18 cellular contexts compared by ENCODE assay signal in the genomic region with DNA sequence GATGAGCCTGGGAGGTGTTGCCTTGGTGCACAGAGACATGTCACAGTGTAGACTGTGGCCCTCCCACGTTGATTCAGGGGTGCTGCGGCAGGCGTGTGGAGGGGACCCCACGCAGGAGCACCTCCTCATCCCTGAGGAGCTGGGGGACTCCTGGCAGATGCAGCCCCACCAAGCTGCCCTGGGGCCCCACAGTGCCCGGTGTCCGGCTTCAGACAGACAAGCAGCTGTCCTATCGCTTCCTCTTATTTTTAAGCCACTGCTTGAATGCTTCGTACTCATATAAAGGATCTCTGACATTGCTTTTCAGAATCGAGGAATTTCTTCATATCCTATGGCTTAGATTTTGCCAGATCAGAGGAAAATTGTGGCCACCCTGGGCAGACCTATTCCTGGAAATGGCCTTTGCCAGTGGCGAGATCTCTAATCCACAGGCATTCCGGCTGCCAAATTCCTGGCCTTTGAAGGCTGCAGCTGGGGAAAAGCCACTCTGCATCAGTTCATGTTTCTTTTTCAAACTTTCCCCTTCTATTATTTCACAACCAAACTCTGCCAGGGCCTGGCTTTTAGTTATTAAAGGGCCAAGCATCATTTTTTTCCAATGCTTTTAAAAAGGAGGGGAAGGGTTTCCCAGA.
DNase-seq lines count a peak whose midpoint lies in the region; ATAC-seq and TF ChIP-seq lines count a peak whose summit lies in the region.
"Had no signal": no experiment of that assay in that cellular context is flagged by ENCODE, and none has a peak within 500 bp of the region (broad histone marks: within the 10 kb centered on the region; RNA-seq: fewer than 3 reads in every experiment).

No MANE protein-coding gene starts in this region.

- no peaks in the 10 kb centered on the region for H4K20me1 ChIP-seq in OCI-LY7 (ENCODE audit: insufficient read depth, low read length)

- H3K9me3 ChIP-seq in right atrium auricular region: no peaks in the 10 kb centered on the region
- no peaks in the 10 kb centered on the region for H3K9me3 ChIP-seq in OCI-LY7 (ENCODE audit: low read length)

- TF ChIP-seq CTCF in right atrium auricular region (IDR thresholded peaks at IDR 0.05) (no peak), OCI-LY7 (conservative IDR thresholded peaks at IDR 0.05; ENCODE audit: low read length) (no peak)

- peak; percentile 49 for DNase-seq in Right ventricle myocardium superior
- DNase-seq in right atrium auricular region (ENCODE audit: low spot score): no peak
- DNase-seq in left ventricle myocardium superior: no peak
- DNase-seq in sciatic nerve (ENCODE audit: low spot score): peak; percentile 71
- DNase-seq in OCI-LY7 (ENCODE audit: low spot score): no peak
- no peak for DNase-seq in retina
- DNase-seq in NCI-H2196 treated with DMSO at 0.1 percent for 48 hours (lab: John Stamatoyannopoulos, UW; ENCODE audit: unreplicated experiment): no peak
- DNase-seq: 8988T; activated CD8-positive, alpha-beta memory T cell treated with anti-CD3 and anti-CD28 coated beads, Interleukin-2, amount 50 U/mL, for 48 hours; activated naive CD8-positive, alpha-beta T cell treated with anti-CD3 and anti-CD28 coated beads for 36 hours; CD8-positive, alpha-beta T cell; EL; NCI-H1048; NCI-H446; PC-3 had no signal

- peaks cover 0 to 8% of the 10 kb centered on the region in 2 donors for H3K4me1 ChIP-seq in right atrium auricular region
- no peaks in the 10 kb centered on the region for H3K4me1 ChIP-seq in OCI-LY7 (ENCODE audit: insufficient read depth, low read length, poor library complexity, severe bottlenecking)

- H3K4me2 ChIP-seq in OCI-LY7 (ENCODE audit: low read length): no peak overlapping the region

- POLR2A ChIA-PET in OCI-LY7 (lab: Charles Lee): no interaction called here

- no TSS peak for BruUV-seq in OCI-LY7 (replicated peaks; lab: Mats Ljungman, UMichigan)

- intact Hi-C loops in Right ventricle myocardium superior (cut with DNase I): no loop called here
- intact Hi-C loops in left ventricle myocardium superior (cut with micrococcal nuclease): no loop called here
- intact Hi-C loops in sciatic nerve (cut with DNase I): no loop called here
- intact Hi-C loops in OCI-LY7 (cut with micrococcal nuclease; ENCODE audit: unreplicated experiment): no loop called here

- H3K36me3 ChIP-seq in right atrium auricular region: no peaks in the 10 kb centered on the region
- H3K36me3 ChIP-seq in OCI-LY7 (ENCODE audit: insufficient read depth, low read length): no peaks in the 10 kb centered on the region

- no peaks in the 10 kb centered on the region for H3K9me2 ChIP-seq in OCI-LY7 (ENCODE audit: insufficient read depth, low read length)

- H3K79me2 ChIP-seq in OCI-LY7 (ENCODE audit: insufficient read depth, low read depth, low read length): no peaks in the 10 kb centered on the region

- ATAC-seq in Right ventricle myocardium superior (ENCODE audit: poor library complexity) (peak; percentile 41), left ventricle myocardium superior (peak; percentile 27), sciatic nerve (peak; percentile 69), HG02885 (IDR thresholded peaks at IDR 0.05; ENCODE audit: poor library complexity, unreplicated experiment) (no peak)
- ATAC-seq: CD8-positive, alpha-beta T cell; PC-3; WTC11 had no signal

- H2AFZ ChIP-seq in OCI-LY7 (ENCODE audit: low read length): no peak overlapping the region

- H3K27me3 ChIP-seq in right atrium auricular region: no peaks in the 10 kb centered on the region

- no peak overlapping the region for H3K27ac ChIP-seq in right atrium auricular region
- no peak overlapping the region for H3K27ac ChIP-seq in OCI-LY7 (ENCODE audit: low read depth, low read length, poor library complexity, severe bottlenecking)
- H3K27ac ChIP-seq: epithelial cell of prostate had no signal

- CTCF ChIA-PET in OCI-LY7 (lab: Charles Lee; ENCODE audit: unreplicated experiment): no interaction called here

- H3K4me3 ChIP-seq in right atrium auricular region (no peak overlapping the region), OCI-LY7 (ENCODE audit: low read depth, low read length, poor library complexity, severe bottlenecking) (no peak overlapping the region)

Comparison
In these comparisons a context has a peak if more than half of its experiments do, and no peak if none do; other contexts are left out.
1. DNase-seq: peak in Right ventricle myocardium superior (single experiment) and sciatic nerve (single experiment); none in right atrium auricular region (single experiment), left ventricle myocardium superior (single experiment), OCI-LY7 (single experiment), retina (single experiment) and NCI-H2196 treated with DMSO at 0.1 percent for 48 hours (single experiment).